Comparison of ENCODE assay signal across 8 cellular contexts in genomic region chr1:7679873-7680790, GRCh38.
A peak's percentile ranks its signal among the peaks of the same experiment; 100 is the strongest.
DNase-seq lines count a peak whose midpoint lies in the region; ATAC-seq and TF ChIP-seq lines count a peak whose summit lies in the region.

No MANE protein-coding gene starts in this region.

- WGBS in heart left ventricle, 4 donors: 1 to 4% (median 2%) methylated on average over 25 to 81 of the region's 81 CpGs

- TF ChIP-seq POLR2A in heart left ventricle (IDR thresholded peaks at IDR 0.05): no peak
- no peak for TF ChIP-seq POLR2A in vagina (IDR thresholded peaks at IDR 0.05)

- no peaks in the 10 kb centered on the region for H3K27me3 ChIP-seq in heart left ventricle
- peaks cover 26% of the 10 kb centered on the region for H3K27me3 ChIP-seq in osteoblast (ENCODE audit: insufficient read depth, low read length)
- no peaks in the 10 kb centered on the region for H3K27me3 ChIP-seq in vagina

- H3K4me2 ChIP-seq in osteoblast (ENCODE audit: insufficient read depth, low read length): peak overlapping the region; percentile 77

- H3K79me2 ChIP-seq in osteoblast (ENCODE audit: insufficient read depth, low read length): no peaks in the 10 kb centered on the region

- peak; percentile 12 to 55 for DNase-seq in SHP77 (lab: John Stamatoyannopoulos, UW)
- DNase-seq in SHP77 treated with DMSO at 0.1 percent for 48 hours (lab: John Stamatoyannopoulos, UW): no peak
- DNase-seq in RWPE1 (ENCODE audit: low spot score): peak; percentile 26
- DNase-seq in activated naive CD8-positive, alpha-beta T cell treated with anti-CD3 and anti-CD28 coated beads, Interleukin-2, amount 50 U/mL, for 16 hours (ENCODE audit: low read depth, low spot score): peak; percentile 6
- peak; percentile 51 to 81 (median 65) for DNase-seq in heart left ventricle
- DNase-seq in osteoblast (ENCODE audit: insufficient read length, low spot score, missing footprints): peak; percentile 95
- no peak for DNase-seq in vagina (ENCODE audit: extremely low spot score in 2 of 2)

- CTCF ChIA-PET in RWPE1 (lab: Yijun Ruan, JAX): interaction anchor here (0.6 to 6.2 kb wide), 2 partner anchors 11 to 99 kb away, joined by 3 to 48 read pairs; no protein-coding TSS in a partner anchor

- ATAC-seq in heart left ventricle (peak in 3 of 4 donors; percentile 68 to 82 (median 72)), HG02678 (IDR thresholded peaks at IDR 0.05; ENCODE audit: unreplicated experiment) (no peak)

- H3K4me1 ChIP-seq in heart left ventricle (peaks cover 0 to 15% (median 6%) of the 10 kb centered on the region in 12 donors), osteoblast (ENCODE audit: insufficient read depth, low read length) (no peaks in the 10 kb centered on the region), vagina (peaks cover 7% of the 10 kb centered on the region)

- H3K9me3 ChIP-seq in heart left ventricle (no peaks in the 10 kb centered on the region), osteoblast (ENCODE audit: low read depth, low read length) (no peaks in the 10 kb centered on the region), vagina (no peaks in the 10 kb centered on the region)

- H2AFZ ChIP-seq in osteoblast (ENCODE audit: low read length): peak overlapping the region; percentile 40

- TF ChIP-seq CTCF in RWPE1 (conservative IDR thresholded peaks at IDR 0.05; ENCODE audit: low read depth): no peak
- no peak for TF ChIP-seq CTCF in heart left ventricle (IDR thresholded peaks at IDR 0.05)
- no peak for TF ChIP-seq CTCF in osteoblast (IDR thresholded peaks at IDR 0.05; ENCODE audit: extremely low read depth, low read depth, low read length)
- no peak for TF ChIP-seq CTCF in vagina (IDR thresholded peaks at IDR 0.05)

- POLR2A ChIA-PET in RWPE1 (lab: Yijun Ruan, JAX; ENCODE audit: low non-redundant PET): no interaction called here

- peak overlapping the region; percentile 48 to 90 (median 75) for H3K4me3 ChIP-seq in heart left ventricle
- peak overlapping the region; percentile 67 for H3K4me3 ChIP-seq in osteoblast (ENCODE audit: insufficient read depth, low read length)
- peak overlapping the region; percentile 73 to 91 for H3K4me3 ChIP-seq in vagina

- intact Hi-C loops in heart left ventricle (cut with DNase I) (loop anchor here in 2 of 10 donors (2.0 to 5.0 kb wide), 2 partner anchors 27 to 32 kb away; no protein-coding TSS in a partner anchor), vagina (cut with DNase I) (no loop called here)

- no peaks in the 10 kb centered on the region for H4K20me1 ChIP-seq in osteoblast (ENCODE audit: insufficient read depth, low read length)

- H3K27ac ChIP-seq in RWPE1 (no peak overlapping the region), heart left ventricle (peak overlapping the region in 9 of 12 donors; percentile 9 to 71 (median 54)), osteoblast (ENCODE audit: low read depth, low read length) (no peak overlapping the region), vagina (peak overlapping the region; percentile 75)

- H3K36me3 ChIP-seq in heart left ventricle (no peaks in the 10 kb centered on the region), osteoblast (ENCODE audit: insufficient read depth, low read length) (no peaks in the 10 kb centered on the region), vagina (no peaks in the 10 kb centered on the region)

Comparison
In these comparisons a context has a peak if more than half of its experiments do, and no peak if none do; other contexts are left out.
1. DNase-seq: peak in SHP77 (2 of 2), RWPE1 (single experiment), activated naive CD8-positive, alpha-beta T cell treated with anti-CD3 and anti-CD28 coated beads, Interleukin-2, amount 50 U/mL, for 16 hours (single experiment), heart left ventricle (5 of 5) and osteoblast (single experiment); none in SHP77 treated with DMSO at 0.1 percent for 48 hours (single experiment) and vagina (0 of 2).
2. H3K27ac ChIP-seq: peak in heart left ventricle (9 of 12) and vagina (single experiment); none in RWPE1 (single experiment) and osteoblast (single experiment).
3. Peak in every context shown above with its lines, with median percentiles within 50 percentile points of each other: H3K4me3 ChIP-seq.